Comparison of ENCODE assay signal across 9 cellular contexts in the genomic region with DNA sequence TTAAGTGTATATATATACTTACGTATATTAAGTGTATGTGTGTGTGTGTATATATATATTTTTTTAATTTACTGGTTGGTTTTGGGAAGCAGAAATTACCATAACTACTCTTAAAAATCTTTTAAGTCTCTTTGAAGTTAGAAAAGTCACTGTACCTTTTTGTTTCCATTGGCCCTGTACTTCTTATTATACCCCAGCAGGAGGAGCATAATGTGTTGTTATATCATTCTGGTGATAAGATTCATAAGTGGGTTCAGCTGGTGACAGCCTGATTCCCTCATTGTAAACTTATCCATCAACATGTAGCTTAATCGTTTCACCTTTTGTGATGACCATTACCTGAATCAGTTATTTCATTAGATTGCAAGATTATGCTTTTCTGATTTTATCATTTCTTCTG. TPM values are rescaled to one million over a fixed set of nuclear protein-coding genes. Genes with fewer than 3 reads are reported as not detected.
DNase-seq lines count a peak whose midpoint lies in the region; ATAC-seq, FAIRE-seq and TF ChIP-seq lines count a peak whose summit lies in the region.
"Had no signal": no experiment of that assay in that cellular context is flagged by ENCODE, and none has a peak within 500 bp of the region (broad histone marks: within the 10 kb centered on the region; RNA-seq: fewer than 3 reads in every experiment).

No MANE protein-coding gene starts in this region.

- WGBS in lung, 2 donors = 86 to 99% methylated on average over 2 of the region's 2 CpGs

- H3K27ac Mint-ChIP-seq in CD4-positive, alpha-beta memory T cell = no peak overlapping the region
- no peak overlapping the region for H3K27ac Mint-ChIP-seq in astrocyte (ENCODE audit: unreplicated experiment)
- no peak overlapping the region for H3K27ac Mint-ChIP-seq in activated CD4-positive, alpha-beta T cell treated with anti-CD3 and anti-CD28 coated beads, Interleukin-2, amount 10 ng/mL, durations not matched to agents 24 days and 14 days
- H3K27ac Mint-ChIP-seq: activated naive CD8-positive, alpha-beta T cell treated with anti-CD3 and anti-CD28 coated beads for 36 hours had no signal

- TF ChIP-seq CTCF in astrocyte (IDR thresholded peaks at IDR 0.05; ENCODE audit: insufficient read depth, low read depth, low read length) (peak; percentile 39), lung (IDR thresholded peaks at IDR 0.05; ENCODE audit: control extremely low read depth, extremely low read depth) (peak; percentile 10)

- no peak overlapping the region for H3K4me3 Mint-ChIP-seq in CD4-positive, alpha-beta memory T cell
- H3K4me3 Mint-ChIP-seq in astrocyte (ENCODE audit: unreplicated experiment) = no peak overlapping the region
- no peak overlapping the region for H3K4me3 Mint-ChIP-seq in activated CD4-positive, alpha-beta T cell treated with anti-CD3 and anti-CD28 coated beads, Interleukin-2, amount 10 ng/mL, durations not matched to agents 24 days and 14 days
- H3K4me3 Mint-ChIP-seq: activated naive CD8-positive, alpha-beta T cell treated with anti-CD3 and anti-CD28 coated beads for 36 hours had no signal

- H3K9me3 Mint-ChIP-seq in CD4-positive, alpha-beta memory T cell = peaks cover 0 to 2% (median 0%) of the 10 kb centered on the region in 8 donors
- no peaks in the 10 kb centered on the region for H3K9me3 Mint-ChIP-seq in astrocyte (ENCODE audit: unreplicated experiment)
- H3K9me3 Mint-ChIP-seq in activated CD4-positive, alpha-beta T cell treated with anti-CD3 and anti-CD28 coated beads, Interleukin-2, amount 10 ng/mL, durations not matched to agents 24 days and 14 days = no peaks in the 10 kb centered on the region
- H3K9me3 Mint-ChIP-seq: activated naive CD8-positive, alpha-beta T cell treated with anti-CD3 and anti-CD28 coated beads for 36 hours had no signal

- no peak overlapping the region for H3K4me3 ChIP-seq in CD4-positive, alpha-beta memory T cell (ENCODE audit: low read length in 2 of 2)
- H3K4me3 ChIP-seq in astrocyte (ENCODE audit: insufficient read depth, low read depth, low read length) = no peak overlapping the region
- no peak overlapping the region for H3K4me3 ChIP-seq in lung

- POLR2A ChIA-PET in CD4-positive, alpha-beta memory T cell (lab: Charles Lee; ENCODE audit: partially characterized antibody) = no interaction called here

- peaks cover 50% of the 10 kb centered on the region for H3K36me3 ChIP-seq in CD4-positive, alpha-beta memory T cell (ENCODE audit: insufficient read depth, low read length)
- peaks cover 44% of the 10 kb centered on the region for H3K36me3 ChIP-seq in astrocyte (ENCODE audit: insufficient read depth, low read length)
- peaks cover 26 to 42% of the 10 kb centered on the region in 2 donors for H3K36me3 ChIP-seq in lung (ENCODE audit: control insufficient read depth in 2 of 2, insufficient read depth in 2 of 2, low read length in 2 of 2)

- H3K9me3 ChIP-seq in CD4-positive, alpha-beta memory T cell (ENCODE audit: control insufficient read depth in 1 of 2, low read length in 2 of 2) = no peaks in the 10 kb centered on the region
- H3K9me3 ChIP-seq in astrocyte (ENCODE audit: insufficient read depth, low read depth, low read length) (no peaks in the 10 kb centered on the region), lung (ENCODE audit: control insufficient read depth in 2 of 2, insufficient read depth in 1 of 2, low read length in 1 of 2) (no peaks in the 10 kb centered on the region)

- CTCF ChIA-PET in CD4-positive, alpha-beta memory T cell (lab: Charles Lee; ENCODE audit: partially characterized antibody) = interaction anchor here (0.7 to 2.7 kb wide), 8 partner anchors 11 to 198 kb away, joined by 3 to 28 read pairs (median 4); no protein-coding TSS in a partner anchor

- no peaks in the 10 kb centered on the region for H3K79me2 ChIP-seq in astrocyte (ENCODE audit: insufficient read depth, low read length)

- no peak overlapping the region for H2AFZ ChIP-seq in astrocyte (ENCODE audit: low read depth, low read length)

- H3K27ac ChIP-seq in CD4-positive, alpha-beta memory T cell (ENCODE audit: low read depth, low read length) = no peak overlapping the region
- H3K27ac ChIP-seq in astrocyte (ENCODE audit: low read depth, low read length) = no peak overlapping the region
- H3K27ac ChIP-seq in lung (ENCODE audit: low read depth in 1 of 2, low read length in 1 of 2) = no peak overlapping the region

- H3K36me3 Mint-ChIP-seq in CD4-positive, alpha-beta memory T cell = peaks cover 67 to 89% of the 10 kb centered on the region in 2 donors
- peaks cover 44% of the 10 kb centered on the region for H3K36me3 Mint-ChIP-seq in astrocyte (ENCODE audit: low read depth, unreplicated experiment)
- H3K36me3 Mint-ChIP-seq in activated CD4-positive, alpha-beta T cell treated with anti-CD3 and anti-CD28 coated beads, Interleukin-2, amount 10 ng/mL, durations not matched to agents 24 days and 14 days (ENCODE audit: low read depth) = peaks cover 70% of the 10 kb centered on the region

- ATAC-seq in lung (ENCODE audit: insufficient read depth, low FRiP score) (no peak), GM21723 (IDR thresholded peaks at IDR 0.05; ENCODE audit: unreplicated experiment) (no peak)

- no peaks in the 10 kb centered on the region for H3K4me1 ChIP-seq in CD4-positive, alpha-beta memory T cell (ENCODE audit: insufficient read depth, low read length)
- H3K4me1 ChIP-seq in astrocyte (ENCODE audit: insufficient read depth, low read length) (no peaks in the 10 kb centered on the region), lung (ENCODE audit: control insufficient read depth in 2 of 2, insufficient read depth in 2 of 2, low read length in 2 of 2) (peaks cover 1 to 14% of the 10 kb centered on the region in 2 donors)

- FAIRE-seq in astrocyte (lab: Jason Lieb, UNC) = no peak

- no peak overlapping the region for H3K4me2 ChIP-seq in astrocyte (ENCODE audit: low read length)

- no peaks in the 10 kb centered on the region for H4K20me1 ChIP-seq in astrocyte (ENCODE audit: insufficient read depth, low read length)

- intact Hi-C loops in CD4-positive, alpha-beta memory T cell (cut with micrococcal nuclease) = loop anchor here (1.0 kb wide), 1 partner anchor 189 kb away; no protein-coding TSS in a partner anchor
- intact Hi-C loops in activated CD4-positive, alpha-beta T cell treated with anti-CD3 and anti-CD28 coated beads, Interleukin-2, amount 10 ng/mL, durations not matched to agents 24 days and 14 days (cut with micrococcal nuclease) = loop anchor here (1.0 kb wide), 1 partner anchor 189 kb away; no protein-coding TSS in a partner anchor

- no peak overlapping the region for H3K9ac ChIP-seq in astrocyte (ENCODE audit: low read length)

- DNase-seq in CD4-positive, alpha-beta memory T cell = peak in 4 of 5 donors; percentile 1 to 19 (median 6)
- DNase-seq in HuH-7 (ENCODE audit: low spot score) = peak; percentile 19
- peak; percentile 13 for DNase-seq in astrocyte (ENCODE audit: low read depth)
- no peak for DNase-seq in lung (ENCODE audit: low spot score)
- DNase-seq in activated CD4-positive, alpha-beta T cell treated with anti-CD3 and anti-CD28 coated beads, Interleukin-2, amount 10 ng/mL, durations not matched to agents 24 days and 14 days = no peak
- no peak for DNase-seq in stimulated activated CD8-positive, alpha-beta memory T cell treated with anti-CD3 and anti-CD28 coated beads, Interleukin-4, amount 100 ng/mL, for 48 hours
- no peak for DNase-seq in SW 1271 (lab: John Stamatoyannopoulos, UW)
- DNase-seq: activated naive CD8-positive, alpha-beta T cell treated with anti-CD3 and anti-CD28 coated beads for 36 hours had no signal

- H3K27me3 ChIP-seq in CD4-positive, alpha-beta memory T cell (ENCODE audit: insufficient read depth, low read length) = no peaks in the 10 kb centered on the region
- H3K27me3 ChIP-seq in astrocyte (ENCODE audit: insufficient read depth, low read length) (no peaks in the 10 kb centered on the region), lung (ENCODE audit: control insufficient read depth, insufficient read depth) (no peaks in the 10 kb centered on the region)

- peaks cover 2 to 7% (median 4%) of the 10 kb centered on the region in 4 donors for H3K4me1 Mint-ChIP-seq in CD4-positive, alpha-beta memory T cell
- no peaks in the 10 kb centered on the region for H3K4me1 Mint-ChIP-seq in astrocyte (ENCODE audit: low read depth, unreplicated experiment)
- peaks cover 8% of the 10 kb centered on the region for H3K4me1 Mint-ChIP-seq in activated CD4-positive, alpha-beta T cell treated with anti-CD3 and anti-CD28 coated beads, Interleukin-2, amount 10 ng/mL, durations not matched to agents 24 days and 14 days

- H3K27me3 Mint-ChIP-seq in CD4-positive, alpha-beta memory T cell = no peaks in the 10 kb centered on the region
- H3K27me3 Mint-ChIP-seq in astrocyte (ENCODE audit: low read depth, unreplicated experiment) = no peaks in the 10 kb centered on the region
- H3K27me3 Mint-ChIP-seq in activated CD4-positive, alpha-beta T cell treated with anti-CD3 and anti-CD28 coated beads, Interleukin-2, amount 10 ng/mL, durations not matched to agents 24 days and 14 days = no peaks in the 10 kb centered on the region
- H3K27me3 Mint-ChIP-seq: activated naive CD8-positive, alpha-beta T cell treated with anti-CD3 and anti-CD28 coated beads for 36 hours had no signal

RNA-seq across cellular contexts. Expression of a gene that starts 30.8 kb away (rescaled TPM):
- 10 to 100 TPM; 30.3 to 33.8 TPM for total RNA-seq in CD4-positive, alpha-beta memory T cell
- 10 to 100 TPM; 15.6 to 18.9 TPM for polyA plus RNA-seq in CD4-positive, alpha-beta memory T cell
- total RNA-seq in astrocyte (32.0 and 34.0 TPM in 2 replicates), lung (10 to 100 TPM; 35.6 to 66.4 TPM)
- polyA plus RNA-seq in lung = 10 to 100 TPM; 14.3 to 23.9 TPM
- total RNA-seq in activated CD4-positive, alpha-beta T cell treated with anti-CD3 and anti-CD28 coated beads, Interleukin-2, amount 10 ng/mL, durations not matched to agents 24 days and 14 days = 69.5 and 71.0 TPM in 2 replicates

RNA-seq across cellular contexts. Expression of a gene that starts 31.2 kb away (rescaled TPM):
- 10 to 100 TPM; 46.3 to 47.0 TPM for total RNA-seq in CD4-positive, alpha-beta memory T cell
- polyA plus RNA-seq in CD4-positive, alpha-beta memory T cell = 10 to 100 TPM in 1 of 2 donors, 1 to 10 TPM in 1; 9.1 to 10.0 TPM
- 16.5 and 17.4 TPM in 2 replicates for total RNA-seq in astrocyte
- total RNA-seq in lung = 10 to 100 TPM; 19.6 to 62.6 TPM
- polyA plus RNA-seq in lung = 1 to 10 TPM; 7.1 to 8.3 TPM
- 15.8 TPM in 2 replicates for total RNA-seq in activated CD4-positive, alpha-beta T cell treated with anti-CD3 and anti-CD28 coated beads, Interleukin-2, amount 10 ng/mL, durations not matched to agents 24 days and 14 days

Comparison
In these comparisons a context has a peak if more than half of its experiments do, and no peak if none do; other contexts are left out.
1. DNase-seq: peak in CD4-positive, alpha-beta memory T cell (4 of 5), HuH-7 (single experiment) and astrocyte (single experiment); none in lung (single experiment), activated CD4-positive, alpha-beta T cell treated with anti-CD3 and anti-CD28 coated beads, Interleukin-2, amount 10 ng/mL, durations not matched to agents 24 days and 14 days (single experiment), stimulated activated CD8-positive, alpha-beta memory T cell treated with anti-CD3 and anti-CD28 coated beads, Interleukin-4, amount 100 ng/mL, for 48 hours (single experiment) and SW 1271 (0 of 2).